ENCODE assay signal across 9 cellular contexts in genomic region chr9:6048039-6048438, GRCh38.
"Had no signal": no experiment of that assay in that cellular context is flagged by ENCODE, and none has a peak within 500 bp of the region (broad histone marks: within the 10 kb centered on the region; RNA-seq: fewer than 3 reads in every experiment).

No MANE protein-coding gene starts in this region.

- H3K27ac Mint-ChIP-seq: HFFc6 had no signal

- FAIRE-seq: HepG2 had no signal

- H3K4me3 Mint-ChIP-seq: HFFc6, IgD-negative memory B cell had no signal

- H2AFZ ChIP-seq: GM23248 had no signal

- H3K4me3 ChIP-seq: GM23248, HAP-1 had no signal

- DNase-seq: GM23248, GOT3, H7, HFFc6 had no signal

- H3K4me1 ChIP-seq: HAP-1 had no signal

- H3K36me3 ChIP-seq: HAP-1 had no signal

- H3K36me3 Mint-ChIP-seq: IgD-negative memory B cell had no signal

- ATAC-seq: HCT116, HepG2 had no signal

- H3K9me3 Mint-ChIP-seq: HFFc6 had no signal

- H3K9me3 ChIP-seq: HAP-1 had no signal

- H3K27ac ChIP-seq: GM23248, HL-60 had no signal
